1 cellular context compared by ENCODE assay signal in the genomic region with DNA sequence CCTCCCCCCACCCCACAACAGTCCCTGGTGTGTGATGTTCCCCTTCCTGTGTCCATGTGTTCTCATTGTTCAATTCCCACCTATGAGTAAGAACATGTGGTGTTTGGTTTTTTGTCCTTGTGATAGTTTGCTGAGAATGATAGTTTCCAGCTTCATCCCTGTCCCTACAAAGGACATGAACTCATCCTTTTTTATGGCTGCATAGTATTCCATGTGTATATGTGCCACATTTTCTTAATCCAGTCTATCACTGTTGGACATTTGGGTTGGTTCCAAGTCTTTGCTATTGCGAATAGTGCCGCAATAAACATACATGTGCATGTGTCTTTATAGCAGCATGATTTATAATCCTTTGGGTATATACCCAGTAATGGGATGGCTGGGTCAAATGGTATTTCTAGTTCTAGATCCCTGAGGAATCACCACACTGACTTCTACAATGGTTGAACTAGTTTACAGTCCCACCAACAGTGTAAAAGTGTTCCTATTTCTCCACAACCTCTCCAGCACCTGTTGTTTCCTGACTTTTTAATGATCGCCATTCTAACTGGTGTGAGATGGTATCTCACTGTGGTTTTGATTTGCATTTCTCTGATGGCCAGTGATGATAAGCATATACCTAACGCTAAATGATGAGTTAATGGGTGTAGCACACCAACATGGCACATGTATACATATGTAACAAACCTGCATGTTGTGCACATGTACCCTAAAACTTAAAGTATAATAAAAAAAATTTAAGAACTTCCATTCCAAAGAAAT.
TF ChIP-seq lines count a peak whose summit lies in the region.

No MANE protein-coding gene starts in this region.

TF ChIP-seq in HEK293, 187 proteins besides CTCF, POLR2A, EP300 and RAD21 (continued from another document):
- TF ChIP-seq, protein P1, sequence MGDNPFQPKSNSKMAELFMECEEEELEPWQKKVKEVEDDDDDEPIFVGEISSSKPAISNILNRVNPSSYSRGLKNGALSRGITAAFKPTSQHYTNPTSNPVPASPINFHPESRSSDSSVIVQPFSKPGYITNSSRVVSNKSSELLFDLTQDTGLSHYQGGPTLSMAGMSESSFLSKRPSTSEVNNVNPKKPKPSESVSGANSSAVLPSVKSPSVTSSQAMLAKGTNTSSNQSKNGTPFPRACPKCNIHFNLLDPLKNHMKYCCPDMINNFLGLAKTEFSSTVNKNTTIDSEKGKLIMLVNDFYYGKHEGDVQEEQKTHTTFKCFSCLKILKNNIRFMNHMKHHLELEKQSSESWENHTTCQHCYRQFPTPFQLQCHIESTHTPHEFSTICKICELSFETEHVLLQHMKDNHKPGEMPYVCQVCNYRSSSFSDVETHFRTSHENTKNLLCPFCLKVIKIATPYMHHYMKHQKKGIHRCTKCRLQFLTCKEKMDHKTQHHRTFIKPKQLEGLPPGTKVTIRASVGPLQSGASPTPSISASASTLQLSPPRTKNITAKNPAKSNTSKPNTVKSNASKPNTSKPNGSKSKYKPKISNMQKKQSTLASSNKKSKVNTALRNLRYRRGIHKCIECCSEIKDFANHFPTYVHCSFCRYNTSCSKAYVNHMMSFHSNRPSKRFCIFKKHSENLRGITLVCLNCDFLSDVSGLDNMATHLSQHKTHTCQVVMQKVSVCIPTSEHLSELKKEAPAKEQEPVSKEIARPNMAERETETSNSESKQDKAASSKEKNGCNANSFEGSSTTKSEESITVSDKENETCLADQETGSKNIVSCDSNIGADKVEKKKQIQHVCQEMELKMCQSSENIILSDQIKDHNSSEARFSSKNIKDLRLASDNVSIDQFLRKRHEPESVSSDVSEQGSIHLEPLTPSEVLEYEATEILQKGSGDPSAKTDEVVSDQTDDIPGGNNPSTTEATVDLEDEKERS (tag by site-specific recombination; IDR thresholded peaks at IDR 0.05): 0 out of 2 replicates have a peak, but pooled peaks have one; percentile 79
- TF ChIP-seq ZNF580 (tag by site-specific recombination; IDR thresholded peaks at IDR 0.05): peak; percentile 54; the same call in 1 of the 2 replicates
